Comparison of ENCODE assay signal across 1 cellular context in genomic region chr9:124854822-124855221, GRCh38.
TF ChIP-seq lines count a peak whose summit lies in the region.

No MANE protein-coding gene starts in this region.

TF ChIP-seq in K562, 482 proteins besides CTCF, POLR2A, EP300 and RAD21:
- TF ChIP-seq ZNF263 (CRISPR knock-in tag; IDR thresholded peaks at IDR 0.05; ENCODE audit: borderline replicate concordance), result peak; percentile 64; the same call in 1 of the 2 replicates
- TF ChIP-seq PML (IDR thresholded peaks at IDR 0.05; ENCODE audit: low read length), result no peak
